In the genomic region with DNA sequence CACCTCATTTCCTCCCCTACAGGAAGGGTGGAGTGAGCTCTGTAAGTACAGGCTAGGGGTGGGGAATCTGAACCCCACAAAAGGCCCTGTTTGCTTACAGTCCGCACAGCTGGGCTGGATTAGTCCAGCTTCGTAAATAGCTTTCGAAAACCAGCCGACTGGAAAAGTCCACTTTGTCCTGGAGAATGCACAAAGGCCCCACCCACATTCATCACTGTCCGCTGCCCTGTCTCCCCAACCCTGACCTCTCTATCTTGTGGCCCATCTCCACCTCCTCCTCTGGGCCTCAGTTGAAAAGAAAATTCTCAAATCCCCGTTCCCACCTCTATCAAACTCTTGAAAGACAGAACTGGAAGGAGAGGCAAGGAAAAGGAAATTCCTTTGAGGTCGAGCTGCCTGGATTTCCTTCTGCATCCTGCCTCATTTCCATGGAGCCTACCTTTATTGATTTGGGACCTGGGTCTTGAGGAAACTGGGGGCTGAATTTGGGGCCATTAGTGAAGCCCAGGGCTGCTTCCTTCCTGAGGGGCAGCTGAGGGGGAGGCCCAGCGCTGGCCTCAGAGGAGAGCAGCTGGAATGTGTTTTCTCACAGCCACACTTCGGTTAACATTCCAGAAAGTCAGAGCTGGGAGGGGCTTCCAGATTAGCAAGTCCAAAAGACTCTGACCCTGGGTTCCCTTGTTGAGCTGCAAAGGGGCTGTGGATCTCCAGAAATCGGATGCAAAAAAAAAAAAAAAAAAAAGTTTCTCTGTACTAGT, we compare ENCODE assay signal across 11 cellular contexts.
A peak's percentile ranks its signal among the peaks of the same experiment; 100 is the strongest.
DNase-seq lines count a peak whose midpoint lies in the region; ATAC-seq lines count a peak whose summit lies in the region.
"Had no signal": no experiment of that assay in that cellular context is flagged by ENCODE, and none has a peak within 500 bp of the region (broad histone marks: within the 10 kb centered on the region; RNA-seq: fewer than 3 reads in every experiment).

No MANE protein-coding gene starts in this region.

- intact Hi-C loops in CD4-positive, alpha-beta memory T cell (cut with micrococcal nuclease): no loop called here

- H3K36me3 Mint-ChIP-seq in CD4-positive, alpha-beta memory T cell: no peaks in the 10 kb centered on the region
- H3K36me3 Mint-ChIP-seq in activated CD8-positive, alpha-beta T cell treated with anti-CD3 and anti-CD28 coated beads, Interleukin-2, amount 10 ng/mL, durations not matched to agents 7 days and 5 days (ENCODE audit: low read depth): no peaks in the 10 kb centered on the region
- H3K36me3 Mint-ChIP-seq: T-cell had no signal

- no peaks in the 10 kb centered on the region for H3K4me1 ChIP-seq in CD4-positive, alpha-beta memory T cell (ENCODE audit: insufficient read depth, low read length)

- CTCF ChIA-PET in CD4-positive, alpha-beta memory T cell (lab: Charles Lee; ENCODE audit: partially characterized antibody): no interaction called here
- CTCF ChIA-PET in activated CD8-positive, alpha-beta T cell treated with anti-CD3 and anti-CD28 coated beads, Interleukin-2, amount 10 ng/mL, durations not matched to agents 7 days and 5 days (lab: Charles Lee): interaction anchor here (1.1 kb wide), 1 partner anchor 175 kb away, joined by 4 read pairs; no protein-coding TSS in a partner anchor

- H3K36me3 ChIP-seq in CD4-positive, alpha-beta memory T cell (ENCODE audit: insufficient read depth, low read length): no peaks in the 10 kb centered on the region

- DNase-seq in H4 (ENCODE audit: low spot score) (peak; percentile 33), ecto neural progenitor cell (ENCODE audit: low spot score) (peak; percentile 77), left kidney (ENCODE audit: low read depth, low spot score) (peak; percentile 96)
- DNase-seq in CD4-positive, alpha-beta memory T cell: no peak
- no peak for DNase-seq in activated CD8-positive, alpha-beta T cell treated with anti-CD3 and anti-CD28 coated beads, Interleukin-2, amount 10 ng/mL, durations not matched to agents 7 days and 5 days
- DNase-seq: MM.1S; stimulated activated CD4-positive, alpha-beta T cell treated with anti-CD3 and anti-CD28 coated beads, Interleukin-1b, Interleukin-23, amount 100 ng/mL, for 48 hours; T-cell had no signal

- H3K27me3 ChIP-seq in CD4-positive, alpha-beta memory T cell (ENCODE audit: insufficient read depth, low read length): no peaks in the 10 kb centered on the region

- peak overlapping the region in 19 of 21 experiments; percentile 18 to 86 (median 73) for H3K27ac ChIP-seq in skin epidermis
- H3K27ac ChIP-seq in CD4-positive, alpha-beta memory T cell (ENCODE audit: low read depth, low read length): no peak overlapping the region

- H3K27ac Mint-ChIP-seq in CD4-positive, alpha-beta memory T cell: no peak overlapping the region
- H3K27ac Mint-ChIP-seq in activated CD8-positive, alpha-beta T cell treated with anti-CD3 and anti-CD28 coated beads, Interleukin-2, amount 10 ng/mL, durations not matched to agents 7 days and 5 days: no peak overlapping the region
- H3K27ac Mint-ChIP-seq: T-cell had no signal

- no peak overlapping the region for H3K4me3 ChIP-seq in skin epidermis
- no peak overlapping the region for H3K4me3 ChIP-seq in CD4-positive, alpha-beta memory T cell (ENCODE audit: low read length in 2 of 2)

- POLR2A ChIA-PET in CD4-positive, alpha-beta memory T cell (lab: Charles Lee; ENCODE audit: partially characterized antibody): no interaction called here
- POLR2A ChIA-PET in activated CD8-positive, alpha-beta T cell treated with anti-CD3 and anti-CD28 coated beads, Interleukin-2, amount 10 ng/mL, durations not matched to agents 7 days and 5 days (lab: Charles Lee): no interaction called here

- ATAC-seq in GM21737 (IDR thresholded peaks at IDR 0.05; ENCODE audit: unreplicated experiment) (no peak), HG02884 (IDR thresholded peaks at IDR 0.05; ENCODE audit: unreplicated experiment) (no peak)
- ATAC-seq in activated CD8-positive, alpha-beta T cell treated with anti-CD3 and anti-CD28 coated beads, Interleukin-2, amount 10 ng/mL, durations not matched to agents 7 days and 5 days: no peak
- ATAC-seq: T-cell had no signal

- no peak overlapping the region for H3K4me3 Mint-ChIP-seq in CD4-positive, alpha-beta memory T cell
- no peak overlapping the region for H3K4me3 Mint-ChIP-seq in activated CD8-positive, alpha-beta T cell treated with anti-CD3 and anti-CD28 coated beads, Interleukin-2, amount 10 ng/mL, durations not matched to agents 7 days and 5 days
- H3K4me3 Mint-ChIP-seq: T-cell had no signal

- H3K9me3 ChIP-seq in CD4-positive, alpha-beta memory T cell (ENCODE audit: control insufficient read depth in 1 of 2, low read length in 2 of 2): no peaks in the 10 kb centered on the region

- peaks cover 0 to 4% of the 10 kb centered on the region in 2 donors for H3K27me3 Mint-ChIP-seq in CD4-positive, alpha-beta memory T cell
- H3K27me3 Mint-ChIP-seq in activated CD8-positive, alpha-beta T cell treated with anti-CD3 and anti-CD28 coated beads, Interleukin-2, amount 10 ng/mL, durations not matched to agents 7 days and 5 days (ENCODE audit: low read depth): peaks cover 4% of the 10 kb centered on the region

- peaks cover 0 to 3% (median under 1%) of the 10 kb centered on the region in 8 donors for H3K9me3 Mint-ChIP-seq in CD4-positive, alpha-beta memory T cell
- no peaks in the 10 kb centered on the region for H3K9me3 Mint-ChIP-seq in activated CD8-positive, alpha-beta T cell treated with anti-CD3 and anti-CD28 coated beads, Interleukin-2, amount 10 ng/mL, durations not matched to agents 7 days and 5 days (ENCODE audit: insufficient read depth)

- H3K4me1 Mint-ChIP-seq in CD4-positive, alpha-beta memory T cell: peaks cover 0 to 2% (median under 1%) of the 10 kb centered on the region in 4 donors
- no peaks in the 10 kb centered on the region for H3K4me1 Mint-ChIP-seq in activated CD8-positive, alpha-beta T cell treated with anti-CD3 and anti-CD28 coated beads, Interleukin-2, amount 10 ng/mL, durations not matched to agents 7 days and 5 days (ENCODE audit: low read depth)

Comparison
In these comparisons a context has a peak if more than half of its experiments do, and no peak if none do; other contexts are left out.
1. DNase-seq: peak in H4 (single experiment), ecto neural progenitor cell (single experiment) and left kidney (single experiment); none in CD4-positive, alpha-beta memory T cell (0 of 5) and activated CD8-positive, alpha-beta T cell treated with anti-CD3 and anti-CD28 coated beads, Interleukin-2, amount 10 ng/mL, durations not matched to agents 7 days and 5 days (single experiment).